1 cellular context compared by ENCODE assay signal in the genomic region with DNA sequence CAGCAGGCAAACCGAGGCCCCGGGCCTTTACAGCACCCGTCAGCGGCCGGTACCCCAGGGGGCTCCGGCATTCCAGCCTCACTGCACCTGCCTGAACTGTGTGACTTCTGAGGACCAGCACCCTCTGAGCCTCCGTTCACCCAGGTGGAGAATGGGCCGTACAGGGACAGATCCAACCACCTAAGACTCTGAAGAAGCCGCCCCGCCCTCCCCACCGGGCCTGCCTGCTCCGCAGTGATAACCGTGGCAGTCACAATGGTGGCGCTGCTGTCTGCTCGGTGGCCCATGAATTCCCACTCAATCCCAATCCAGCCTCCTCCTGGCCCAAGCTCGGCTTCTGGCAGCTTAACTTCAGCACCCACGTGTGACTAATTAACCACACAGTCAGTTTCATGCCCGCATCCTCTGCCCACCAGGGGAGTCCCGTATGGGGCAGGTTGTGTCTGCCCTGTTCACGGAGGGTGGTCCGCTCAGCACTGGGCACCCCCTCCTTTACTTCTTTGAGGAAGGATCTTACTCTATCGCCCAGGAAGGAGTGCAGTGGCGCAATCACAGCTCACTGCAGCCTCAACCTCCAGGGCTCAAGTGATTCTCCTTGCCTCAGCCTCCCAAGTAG.
TF ChIP-seq lines count a peak whose summit lies in the region.

No MANE protein-coding gene starts in this region.

TF ChIP-seq in SK-N-SH, 30 proteins besides CTCF, POLR2A, EP300 and RAD21 (continued from another document):
- TF ChIP-seq, protein P1, sequence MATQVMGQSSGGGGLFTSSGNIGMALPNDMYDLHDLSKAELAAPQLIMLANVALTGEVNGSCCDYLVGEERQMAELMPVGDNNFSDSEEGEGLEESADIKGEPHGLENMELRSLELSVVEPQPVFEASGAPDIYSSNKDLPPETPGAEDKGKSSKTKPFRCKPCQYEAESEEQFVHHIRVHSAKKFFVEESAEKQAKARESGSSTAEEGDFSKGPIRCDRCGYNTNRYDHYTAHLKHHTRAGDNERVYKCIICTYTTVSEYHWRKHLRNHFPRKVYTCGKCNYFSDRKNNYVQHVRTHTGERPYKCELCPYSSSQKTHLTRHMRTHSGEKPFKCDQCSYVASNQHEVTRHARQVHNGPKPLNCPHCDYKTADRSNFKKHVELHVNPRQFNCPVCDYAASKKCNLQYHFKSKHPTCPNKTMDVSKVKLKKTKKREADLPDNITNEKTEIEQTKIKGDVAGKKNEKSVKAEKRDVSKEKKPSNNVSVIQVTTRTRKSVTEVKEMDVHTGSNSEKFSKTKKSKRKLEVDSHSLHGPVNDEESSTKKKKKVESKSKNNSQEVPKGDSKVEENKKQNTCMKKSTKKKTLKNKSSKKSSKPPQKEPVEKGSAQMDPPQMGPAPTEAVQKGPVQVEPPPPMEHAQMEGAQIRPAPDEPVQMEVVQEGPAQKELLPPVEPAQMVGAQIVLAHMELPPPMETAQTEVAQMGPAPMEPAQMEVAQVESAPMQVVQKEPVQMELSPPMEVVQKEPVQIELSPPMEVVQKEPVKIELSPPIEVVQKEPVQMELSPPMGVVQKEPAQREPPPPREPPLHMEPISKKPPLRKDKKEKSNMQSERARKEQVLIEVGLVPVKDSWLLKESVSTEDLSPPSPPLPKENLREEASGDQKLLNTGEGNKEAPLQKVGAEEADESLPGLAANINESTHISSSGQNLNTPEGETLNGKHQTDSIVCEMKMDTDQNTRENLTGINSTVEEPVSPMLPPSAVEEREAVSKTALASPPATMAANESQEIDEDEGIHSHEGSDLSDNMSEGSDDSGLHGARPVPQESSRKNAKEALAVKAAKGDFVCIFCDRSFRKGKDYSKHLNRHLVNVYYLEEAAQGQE (IDR thresholded peaks at IDR 0.05; ENCODE audit: low read depth, low read length): no peak
- TF ChIP-seq TCF12 (IDR thresholded peaks at IDR 0.05) (no peak), YY1 (IDR thresholded peaks at IDR 0.05; ENCODE audit: low read depth) (no peak), SMC3 (IDR thresholded peaks at IDR 0.05; ENCODE audit: low read depth, low read length) (no peak), NFIC (IDR thresholded peaks at IDR 0.05; ENCODE audit: borderline replicate concordance) (no peak), FOXJ3 (CRISPR knock-in tag; IDR thresholded peaks at IDR 0.05) (no peak)
- TF ChIP-seq, protein P2, sequence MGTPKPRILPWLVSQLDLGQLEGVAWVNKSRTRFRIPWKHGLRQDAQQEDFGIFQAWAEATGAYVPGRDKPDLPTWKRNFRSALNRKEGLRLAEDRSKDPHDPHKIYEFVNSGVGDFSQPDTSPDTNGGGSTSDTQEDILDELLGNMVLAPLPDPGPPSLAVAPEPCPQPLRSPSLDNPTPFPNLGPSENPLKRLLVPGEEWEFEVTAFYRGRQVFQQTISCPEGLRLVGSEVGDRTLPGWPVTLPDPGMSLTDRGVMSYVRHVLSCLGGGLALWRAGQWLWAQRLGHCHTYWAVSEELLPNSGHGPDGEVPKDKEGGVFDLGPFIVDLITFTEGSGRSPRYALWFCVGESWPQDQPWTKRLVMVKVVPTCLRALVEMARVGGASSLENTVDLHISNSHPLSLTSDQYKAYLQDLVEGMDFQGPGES (IDR thresholded peaks at IDR 0.05; ENCODE audit: low read depth, low read length): no peak
